In the genomic region with DNA sequence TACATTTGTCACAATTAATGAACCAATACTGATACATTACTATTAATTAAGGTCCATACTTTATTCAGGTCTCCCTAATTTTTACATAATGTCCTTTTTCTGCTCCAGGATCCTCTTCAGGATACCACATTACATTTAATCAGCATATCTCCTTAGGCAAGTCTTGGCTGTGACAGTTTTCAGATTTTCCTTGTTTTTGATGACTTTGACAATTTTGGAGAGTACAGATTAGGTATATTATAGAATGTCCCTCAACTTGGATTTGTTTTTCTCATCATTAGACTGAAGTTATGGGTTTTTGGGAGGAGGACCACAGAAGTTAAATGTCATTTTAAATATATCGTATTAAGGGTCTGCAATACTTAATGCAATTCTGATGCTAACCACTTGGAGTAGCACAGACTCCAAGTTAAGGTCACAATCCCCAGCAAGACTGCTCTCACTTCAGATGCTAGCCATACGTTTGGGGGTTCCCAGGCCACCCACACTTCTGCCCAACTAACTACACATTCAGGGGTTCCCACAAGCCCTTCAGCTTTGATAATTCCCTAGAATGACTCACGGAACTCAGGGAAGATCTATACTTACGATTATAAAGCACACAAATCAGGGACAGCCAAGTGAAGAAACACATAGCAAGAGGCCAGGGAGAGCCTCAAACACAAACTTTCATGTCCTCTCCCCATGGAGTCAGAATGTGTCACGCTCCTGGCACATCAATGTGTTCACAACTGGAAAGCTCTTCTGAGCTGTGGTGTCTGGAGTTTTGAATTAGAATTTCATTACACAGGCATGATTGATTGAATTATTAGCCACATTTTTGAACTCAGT, we compare ENCODE assay signal across 11 cellular contexts. TPM values are rescaled to one million over a fixed set of nuclear protein-coding genes. Genes with fewer than 3 reads are reported as not detected.
DNase-seq lines count a peak whose midpoint lies in the region; ATAC-seq and TF ChIP-seq lines count a peak whose summit lies in the region.
"Had no signal": no experiment of that assay in that cellular context is flagged by ENCODE, and none has a peak within 500 bp of the region (broad histone marks: within the 10 kb centered on the region; RNA-seq: fewer than 3 reads in every experiment).

No MANE protein-coding gene starts in this region.

- no peak for TF ChIP-seq POLR2A in testis (IDR thresholded peaks at IDR 0.05)

- H3K4me3 Mint-ChIP-seq in stimulated activated naive CD8-positive, alpha-beta T cell treated with anti-CD3 and anti-CD28 coated beads, Interleukin-15, amount 100 ng/mL, for 72 hours, result no peak overlapping the region

- H3K79me2 ChIP-seq in OCI-LY1 (ENCODE audit: insufficient read depth, low read length), result no peaks in the 10 kb centered on the region

- intact Hi-C loops in testis (cut with DNase I; ENCODE audit: low total_unique reads), result no loop called here

- H3K36me3 ChIP-seq in OCI-LY1 (ENCODE audit: insufficient read depth, low read length), result no peaks in the 10 kb centered on the region
- H3K36me3 ChIP-seq in testis (ENCODE audit: low read depth, missing control alignments), result no peaks in the 10 kb centered on the region

- no peak overlapping the region for H3K4me2 ChIP-seq in OCI-LY1 (ENCODE audit: low read length)

- peak; percentile 55 for ATAC-seq in stimulated activated naive CD8-positive, alpha-beta T cell treated with anti-CD3 and anti-CD28 coated beads, Interleukin-15, amount 100 ng/mL, for 72 hours
- ATAC-seq in stimulated activated naive CD8-positive, alpha-beta T cell treated with anti-CD3 and anti-CD28 coated beads, Interleukin-15, Interleukin-2, amounts not matched to agents 100 U/mL and 50 U/mL, for 24 hours, result no peak
- ATAC-seq: body of pancreas had no signal

- no peaks in the 10 kb centered on the region for H3K27me3 ChIP-seq in OCI-LY1 (ENCODE audit: insufficient read depth, low read length)
- H3K27me3 ChIP-seq in testis, result no peaks in the 10 kb centered on the region
- H3K27me3 ChIP-seq: body of pancreas had no signal

- 86 to 87% methylated on average over 5 of the region's 5 CpGs for WGBS in testis, 2 donors

- H3K9me3 ChIP-seq in OCI-LY1 (ENCODE audit: low read length), result no peaks in the 10 kb centered on the region
- H3K9me3 ChIP-seq in testis, result no peaks in the 10 kb centered on the region
- H3K9me3 ChIP-seq: body of pancreas had no signal

- H3K9me2 ChIP-seq in OCI-LY1 (ENCODE audit: low read depth, low read length), result no peaks in the 10 kb centered on the region

- TF ChIP-seq CTCF in OCI-LY1 (IDR thresholded peaks at IDR 0.05; ENCODE audit: low read length) (peak; percentile 48), testis (IDR thresholded peaks at IDR 0.05) (peak in 1 of 3 experiments; percentile 18)

- no peak overlapping the region for H3K4me3 ChIP-seq in OCI-LY1 (ENCODE audit: low read depth, low read length, poor library complexity, severe bottlenecking)
- H3K4me3 ChIP-seq in testis, result no peak overlapping the region
- H3K4me3 ChIP-seq: body of pancreas had no signal

- no peak overlapping the region for H3K27ac ChIP-seq in OCI-LY1 (ENCODE audit: low read depth, low read length, poor library complexity, severe bottlenecking)
- no peak overlapping the region for H3K27ac ChIP-seq in testis
- H3K27ac ChIP-seq: body of pancreas had no signal

- H3K9me3 Mint-ChIP-seq in stimulated activated naive CD8-positive, alpha-beta T cell treated with anti-CD3 and anti-CD28 coated beads, Interleukin-15, amount 100 ng/mL, for 72 hours, result no peaks in the 10 kb centered on the region

- no peak for DNase-seq in stimulated activated naive CD8-positive, alpha-beta T cell treated with anti-CD3 and anti-CD28 coated beads, Interleukin-15, amount 100 ng/mL, for 72 hours
- DNase-seq in stimulated activated naive CD8-positive, alpha-beta T cell treated with anti-CD3 and anti-CD28 coated beads, Interleukin-15, Interleukin-2, amounts not matched to agents 100 U/mL and 50 U/mL, for 24 hours, result no peak
- peak; percentile 1 for DNase-seq in fibroblast of the conjunctiva (ENCODE audit: low read depth)
- DNase-seq in NCI-H187 treated with DMSO at 0.1 percent for 48 hours (lab: John Stamatoyannopoulos, UW), result no peak
- no peak for DNase-seq in T-helper 1 cell
- DNase-seq in testis, result no peak
- DNase-seq in H4 (ENCODE audit: low spot score), result no peak
- DNase-seq: body of pancreas, COR-L47 had no signal

- H3K4me1 ChIP-seq in OCI-LY1 (ENCODE audit: insufficient read depth, low read length, severe bottlenecking) (no peaks in the 10 kb centered on the region), testis (no peaks in the 10 kb centered on the region)
- H3K4me1 ChIP-seq: body of pancreas had no signal

- H4K20me1 ChIP-seq in OCI-LY1 (ENCODE audit: insufficient read depth, low read length), result no peaks in the 10 kb centered on the region

- peak overlapping the region in 1 of 2 donors; percentile 67 for H3K27ac Mint-ChIP-seq in stimulated activated naive CD8-positive, alpha-beta T cell treated with anti-CD3 and anti-CD28 coated beads, Interleukin-15, amount 100 ng/mL, for 72 hours

- H3K27me3 Mint-ChIP-seq in stimulated activated naive CD8-positive, alpha-beta T cell treated with anti-CD3 and anti-CD28 coated beads, Interleukin-15, amount 100 ng/mL, for 72 hours, result peaks cover 19% of the 10 kb centered on the region

- H2AFZ ChIP-seq in OCI-LY1 (ENCODE audit: low read length), result no peak overlapping the region

- no peaks in the 10 kb centered on the region for H3F3A ChIP-seq in OCI-LY1 (ENCODE audit: insufficient read depth, low read length)

- no peak overlapping the region for H3K9ac ChIP-seq in OCI-LY1 (ENCODE audit: low read length)

- no peaks in the 10 kb centered on the region for H3K4me1 Mint-ChIP-seq in stimulated activated naive CD8-positive, alpha-beta T cell treated with anti-CD3 and anti-CD28 coated beads, Interleukin-15, amount 100 ng/mL, for 72 hours

RNA-seq across cellular contexts. Expression of gene NUBPL, which starts 17.0 kb away (rescaled TPM):
- total RNA-seq in testis, result 10 to 100 TPM; 19.8 to 25.0 TPM
- polyA plus RNA-seq in testis (ENCODE audit: insufficient read depth, low read depth, low replicate concordance), result 7.8 TPM
- total RNA-seq in H4 (2014; rRNA removed; shearing (Covaris generic)), result 10.5 and 17.3 TPM in 2 replicates

RNA-seq across cellular contexts. Expression of gene GPR33, which starts 56.3 kb away (rescaled TPM):
- under 1 TPM in 1 of 2 donors, not detected in 1; 0.24 TPM for total RNA-seq in testis
- polyA plus RNA-seq in testis (ENCODE audit: insufficient read depth, low read depth, low replicate concordance), result not detected
- not detected in 2 replicates for total RNA-seq in H4 (2014; rRNA removed; shearing (Covaris generic))
- total RNA-seq: body of pancreas, M059J had no signal
